10 cellular contexts compared by ENCODE assay signal in genomic region chr6:56749632-56750151, GRCh38.
DNase-seq lines count a peak whose midpoint lies in the region; ATAC-seq and TF ChIP-seq lines count a peak whose summit lies in the region.
"Had no signal": no experiment of that assay in that cellular context is flagged by ENCODE, and none has a peak within 500 bp of the region (broad histone marks: within the 10 kb centered on the region; RNA-seq: fewer than 3 reads in every experiment).

No MANE protein-coding gene starts in this region.

- no peak for TF ChIP-seq CTCF in osteocyte (IDR thresholded peaks at IDR 0.05)

- ATAC-seq in HG03565 (IDR thresholded peaks at IDR 0.05; ENCODE audit: unreplicated experiment) (no peak), HG02588 (IDR thresholded peaks at IDR 0.05; ENCODE audit: unreplicated experiment) (no peak)

- H3K4me3 Mint-ChIP-seq in osteocyte (ENCODE audit: unreplicated experiment) = no peak overlapping the region
- H3K4me3 Mint-ChIP-seq: nephron progenitor cell had no signal

- peak; percentile 84 for DNase-seq in Daoy (ENCODE audit: low read depth)
- peak; percentile 66 for DNase-seq in LoVo (ENCODE audit: low spot score)
- peak; percentile 47 for DNase-seq in dedifferentiated amniotic fluid mesenchymal stem cell (ENCODE audit: extremely low spot score)
- no peak for DNase-seq in osteocyte (ENCODE audit: extremely low spot score, unreplicated experiment)
- no peak for DNase-seq in SIG-M5 treated with dmso at 0.1 percent for 504 hours (lab: John Stamatoyannopoulos, UW; ENCODE audit: unreplicated experiment)
- no peak for DNase-seq in activated CD8-positive, alpha-beta memory T cell treated with anti-CD3 and anti-CD28 coated beads for 24 hours
- DNase-seq: NCI-H2171, nephron progenitor cell had no signal

- H3K27ac Mint-ChIP-seq in osteocyte (ENCODE audit: unreplicated experiment) = peak overlapping the region; percentile 85
- H3K27ac Mint-ChIP-seq: nephron progenitor cell had no signal

- H3K4me1 Mint-ChIP-seq in osteocyte (ENCODE audit: unreplicated experiment) = peaks cover 58% of the 10 kb centered on the region

- H3K9me3 Mint-ChIP-seq in osteocyte (ENCODE audit: unreplicated experiment) = no peaks in the 10 kb centered on the region
- H3K9me3 Mint-ChIP-seq: nephron progenitor cell had no signal

- H3K27me3 Mint-ChIP-seq in osteocyte (ENCODE audit: unreplicated experiment) = no peaks in the 10 kb centered on the region

- no peaks in the 10 kb centered on the region for H3K36me3 Mint-ChIP-seq in osteocyte (ENCODE audit: unreplicated experiment)

Comparison
In these comparisons a context has a peak if more than half of its experiments do, and no peak if none do; other contexts are left out.
1. DNase-seq: peak in Daoy (single experiment), LoVo (single experiment) and dedifferentiated amniotic fluid mesenchymal stem cell (single experiment); none in osteocyte (single experiment), SIG-M5 treated with dmso at 0.1 percent for 504 hours (single experiment) and activated CD8-positive, alpha-beta memory T cell treated with anti-CD3 and anti-CD28 coated beads for 24 hours (single experiment).